In the genomic region with DNA sequence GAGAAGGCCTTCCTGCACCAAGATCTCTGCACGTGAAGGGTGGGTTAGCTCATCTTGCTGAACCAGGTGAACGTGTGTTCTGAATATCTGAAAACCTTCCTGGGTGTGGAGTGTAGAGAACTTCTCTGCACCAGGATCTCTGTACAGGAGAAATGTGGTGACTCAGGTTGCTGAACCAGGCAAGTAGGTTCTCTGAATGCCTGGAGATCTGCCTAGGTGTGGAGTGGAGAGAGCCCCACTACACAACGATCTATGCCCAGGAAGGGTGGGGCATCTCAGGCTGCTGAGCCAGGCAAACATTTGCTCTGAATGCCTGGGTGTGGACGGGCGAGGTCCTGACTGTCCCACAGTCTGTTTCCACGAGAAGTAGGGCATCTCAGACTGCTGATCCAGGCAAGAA, we compare ENCODE assay signal across 1 cellular context.
TF ChIP-seq lines count a peak whose summit lies in the region.

No MANE protein-coding gene starts in this region.

TF ChIP-seq in GM12878, 131 proteins besides CTCF, POLR2A, EP300 and RAD21 (continued from another document):
- TF ChIP-seq, protein P1, sequence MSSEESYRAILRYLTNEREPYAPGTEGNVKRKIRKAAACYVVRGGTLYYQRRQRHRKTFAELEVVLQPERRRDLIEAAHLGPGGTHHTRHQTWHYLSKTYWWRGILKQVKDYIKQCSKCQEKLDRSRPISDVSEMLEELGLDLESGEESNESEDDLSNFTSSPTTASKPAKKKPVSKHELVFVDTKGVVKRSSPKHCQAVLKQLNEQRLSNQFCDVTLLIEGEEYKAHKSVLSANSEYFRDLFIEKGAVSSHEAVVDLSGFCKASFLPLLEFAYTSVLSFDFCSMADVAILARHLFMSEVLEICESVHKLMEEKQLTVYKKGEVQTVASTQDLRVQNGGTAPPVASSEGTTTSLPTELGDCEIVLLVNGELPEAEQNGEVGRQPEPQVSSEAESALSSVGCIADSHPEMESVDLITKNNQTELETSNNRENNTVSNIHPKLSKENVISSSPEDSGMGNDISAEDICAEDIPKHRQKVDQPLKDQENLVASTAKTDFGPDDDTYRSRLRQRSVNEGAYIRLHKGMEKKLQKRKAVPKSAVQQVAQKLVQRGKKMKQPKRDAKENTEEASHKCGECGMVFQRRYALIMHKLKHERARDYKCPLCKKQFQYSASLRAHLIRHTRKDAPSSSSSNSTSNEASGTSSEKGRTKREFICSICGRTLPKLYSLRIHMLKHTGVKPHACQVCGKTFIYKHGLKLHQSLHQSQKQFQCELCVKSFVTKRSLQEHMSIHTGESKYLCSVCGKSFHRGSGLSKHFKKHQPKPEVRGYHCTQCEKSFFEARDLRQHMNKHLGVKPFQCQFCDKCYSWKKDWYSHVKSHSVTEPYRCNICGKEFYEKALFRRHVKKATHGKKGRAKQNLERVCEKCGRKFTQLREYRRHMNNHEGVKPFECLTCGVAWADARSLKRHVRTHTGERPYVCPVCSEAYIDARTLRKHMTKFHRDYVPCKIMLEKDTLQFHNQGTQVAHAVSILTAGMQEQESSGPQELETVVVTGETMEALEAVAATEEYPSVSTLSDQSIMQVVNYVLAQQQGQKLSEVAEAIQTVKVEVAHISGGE (CRISPR knock-in tag; IDR thresholded peaks at IDR 0.05) = no peak
- no peak for TF ChIP-seq TAF1 (IDR thresholded peaks at IDR 0.05; ENCODE audit: borderline replicate concordance, low read depth, low read length)
